Comparison of ENCODE assay signal across 8 cellular contexts in the genomic region with DNA sequence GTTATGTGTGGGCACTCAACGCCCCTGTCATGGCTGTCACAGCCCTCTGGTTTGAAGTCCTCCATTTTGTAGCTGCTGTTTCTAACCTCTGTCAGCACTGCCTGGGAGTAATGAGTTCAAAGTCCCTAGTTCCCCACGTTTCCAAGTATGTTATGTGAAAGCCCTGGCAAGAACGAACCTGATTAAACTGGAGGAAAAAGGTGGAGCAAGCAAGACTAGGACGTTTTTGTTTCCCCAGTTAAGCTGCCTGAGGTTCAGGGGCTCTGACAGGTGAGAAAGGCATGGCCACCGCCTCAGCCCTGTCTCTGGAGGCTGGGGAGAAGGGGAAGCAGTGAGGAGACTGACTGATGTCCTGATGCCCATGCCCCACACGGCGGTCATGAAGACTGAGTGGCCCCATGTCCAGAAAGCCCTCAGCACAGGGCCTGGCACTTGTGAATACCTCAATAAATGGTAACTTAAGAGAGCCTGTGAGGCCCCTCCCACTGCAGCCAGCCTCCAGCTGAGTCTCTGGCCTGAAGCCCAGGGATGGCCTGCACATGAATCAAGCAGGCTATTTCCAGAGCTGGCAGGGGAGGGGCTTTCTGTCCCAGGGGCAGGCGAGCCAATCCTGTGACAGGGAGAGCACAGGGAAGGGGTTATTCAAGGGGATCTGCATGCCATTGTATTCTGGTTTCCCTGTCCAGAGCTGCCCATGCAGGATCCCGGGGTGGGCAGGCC.
DNase-seq lines count a peak whose midpoint lies in the region; ATAC-seq, FAIRE-seq and TF ChIP-seq lines count a peak whose summit lies in the region.

No MANE protein-coding gene starts in this region.

- intact Hi-C loops in mucosa of descending colon (cut with DNase I, micrococcal nuclease): loop anchor here (5.0 kb wide), 2 partner anchors 111 to 116 kb away; no protein-coding TSS in a partner anchor

- POLR2A ChIA-PET in HEK293 (lab: Yijun Ruan, JAX): interaction anchor here (0.6 to 8.9 kb wide), 6 partner anchors 15 to 459 kb away, joined by 3 to 130 read pairs (median 5); a partner anchor contains a TSS

- H3K4me3 ChIP-seq in HEK293 (ENCODE audit: low read depth, low read length): no peak overlapping the region
- H3K4me3 ChIP-seq in esophagus (ENCODE audit: low read depth in 1 of 2, low read length in 2 of 2): no peak overlapping the region
- no peak overlapping the region for H3K4me3 ChIP-seq in mucosa of descending colon

- H3K9me3 ChIP-seq in HEK293 (ENCODE audit: control insufficient read depth, insufficient read depth, low read depth, low read length): no peaks in the 10 kb centered on the region
- no peaks in the 10 kb centered on the region for H3K9me3 ChIP-seq in esophagus (ENCODE audit: control insufficient read depth in 2 of 2, insufficient read depth in 1 of 2, low read depth in 1 of 2, low read length in 1 of 2)
- H3K9me3 ChIP-seq in mucosa of descending colon: no peaks in the 10 kb centered on the region

- H3K4me1 ChIP-seq in HEK293 (ENCODE audit: control insufficient read depth, insufficient read depth, low read length): peaks cover 17% of the 10 kb centered on the region
- peaks cover 7 to 18% of the 10 kb centered on the region in 2 donors for H3K4me1 ChIP-seq in esophagus (ENCODE audit: control insufficient read depth in 2 of 2, insufficient read depth in 2 of 2, low read length in 1 of 2)
- peaks cover 33% of the 10 kb centered on the region for H3K4me1 ChIP-seq in mucosa of descending colon (ENCODE audit: low read depth)

- CTCF ChIA-PET in HEK293 (lab: Yijun Ruan, JAX): interaction anchor here (0.5 to 14.6 kb wide), 17 partner anchors 10 to 164 kb away, joined by 3 to 660 read pairs (median 4); a partner anchor contains a TSS

- ATAC-seq in mucosa of descending colon (peak; percentile 77), HG02759 (IDR thresholded peaks at IDR 0.05; ENCODE audit: unreplicated experiment) (no peak)

- 29 to 41% methylated on average over 9 of the region's 9 CpGs for WGBS in esophagus, 2 donors

- no peaks in the 10 kb centered on the region for H3K27me3 ChIP-seq in esophagus (ENCODE audit: control insufficient read depth in 1 of 2, insufficient read depth in 2 of 2, low read length in 2 of 2)

- peak; percentile 90 for FAIRE-seq in RCC 7860 (lab: Jason Lieb, UNC)

- H3K36me3 ChIP-seq in HEK293 (ENCODE audit: control insufficient read depth in 2 of 2, insufficient read depth in 1 of 2, low read length in 2 of 2) (peaks cover 0 to 29% of the 10 kb centered on the region in 2 experiments; a peak in 1 of 3 replicates), esophagus (ENCODE audit: control insufficient read depth in 2 of 2, insufficient read depth in 2 of 2, low read length in 1 of 2) (peaks cover 0 to 6% of the 10 kb centered on the region in 2 donors), mucosa of descending colon (ENCODE audit: low read depth) (no peaks in the 10 kb centered on the region)

- peak; percentile 80 for DNase-seq in RCC 7860 (ENCODE audit: low spot score)
- peak; percentile 86 to 91 (median 88) for DNase-seq in mucosa of descending colon
- no peak for DNase-seq in AML-193 (lab: John Stamatoyannopoulos, UW)
- DNase-seq in NCI-H1048 (lab: John Stamatoyannopoulos, UW): no peak
- DNase-seq in NOMO-1 treated with dmso at 0.1 percent for 144 hours (lab: John Stamatoyannopoulos, UW; ENCODE audit: unreplicated experiment): no peak

- H3K27ac ChIP-seq in HEK293 (ENCODE audit: extremely low read depth, low read depth, low read length) (no peak overlapping the region), esophagus (ENCODE audit: low read depth in 2 of 2, low read length in 1 of 2) (peak overlapping the region; percentile 60 to 77)

- TF ChIP-seq CTCF in HEK293 (tag by site-specific recombination; IDR thresholded peaks at IDR 0.05): no peak
- TF ChIP-seq CTCF in mucosa of descending colon (IDR thresholded peaks at IDR 0.05): no peak

TF ChIP-seq in HEK293, 187 proteins besides CTCF, POLR2A, EP300 and RAD21 (continues in another document):
- TF ChIP-seq ZNF341 (tag by site-specific recombination; IDR thresholded peaks at IDR 0.05; ENCODE audit: low read depth) (no peak), ZBTB1 (tag by site-specific recombination; IDR thresholded peaks at IDR 0.05) (no peak), ZEB2 (tag by site-specific recombination; IDR thresholded peaks at IDR 0.05) (0 out of 2 replicates have a peak, but pooled peaks have one; percentile 38), ZNF155 (tag by site-specific recombination; IDR thresholded peaks at IDR 0.05) (no peak), TCF7L2 (IDR thresholded peaks at IDR 0.05; ENCODE audit: borderline replicate concordance, low read depth, low read length) (no peak), ZNF140 (tag by site-specific recombination; IDR thresholded peaks at IDR 0.05) (no peak), SP2 (tag by site-specific recombination; IDR thresholded peaks at IDR 0.05) (peak; percentile 60), IKZF3 (tag by site-specific recombination; IDR thresholded peaks at IDR 0.05) (peak; percentile 84), ZNF423 (tag by site-specific recombination; IDR thresholded peaks at IDR 0.05) (no peak), ZNF791 (tag by site-specific recombination; IDR thresholded peaks at IDR 0.05) (no peak), ZXDB (tag by site-specific recombination; IDR thresholded peaks at IDR 0.05) (peak; percentile 68), KLF16 (tag by site-specific recombination; IDR thresholded peaks at IDR 0.05) (no peak), ZNF600 (tag by site-specific recombination; IDR thresholded peaks at IDR 0.05) (no peak), WT1 (tag by site-specific recombination; IDR thresholded peaks at IDR 0.05) (no peak), GLI2 (tag by site-specific recombination; IDR thresholded peaks at IDR 0.05; ENCODE audit: borderline replicate concordance, low read depth) (no peak), ZNF19 (tag by site-specific recombination; IDR thresholded peaks at IDR 0.05; ENCODE audit: low read depth) (no peak)
- TF ChIP-seq, protein P1, sequence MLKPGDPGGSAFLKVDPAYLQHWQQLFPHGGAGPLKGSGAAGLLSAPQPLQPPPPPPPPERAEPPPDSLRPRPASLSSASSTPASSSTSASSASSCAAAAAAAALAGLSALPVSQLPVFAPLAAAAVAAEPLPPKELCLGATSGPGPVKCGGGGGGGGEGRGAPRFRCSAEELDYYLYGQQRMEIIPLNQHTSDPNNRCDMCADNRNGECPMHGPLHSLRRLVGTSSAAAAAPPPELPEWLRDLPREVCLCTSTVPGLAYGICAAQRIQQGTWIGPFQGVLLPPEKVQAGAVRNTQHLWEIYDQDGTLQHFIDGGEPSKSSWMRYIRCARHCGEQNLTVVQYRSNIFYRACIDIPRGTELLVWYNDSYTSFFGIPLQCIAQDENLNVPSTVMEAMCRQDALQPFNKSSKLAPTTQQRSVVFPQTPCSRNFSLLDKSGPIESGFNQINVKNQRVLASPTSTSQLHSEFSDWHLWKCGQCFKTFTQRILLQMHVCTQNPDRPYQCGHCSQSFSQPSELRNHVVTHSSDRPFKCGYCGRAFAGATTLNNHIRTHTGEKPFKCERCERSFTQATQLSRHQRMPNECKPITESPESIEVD (tag by site-specific recombination; IDR thresholded peaks at IDR 0.05): peak; percentile 34; the same call in 1 of the 2 replicates
- TF ChIP-seq, protein P2, sequence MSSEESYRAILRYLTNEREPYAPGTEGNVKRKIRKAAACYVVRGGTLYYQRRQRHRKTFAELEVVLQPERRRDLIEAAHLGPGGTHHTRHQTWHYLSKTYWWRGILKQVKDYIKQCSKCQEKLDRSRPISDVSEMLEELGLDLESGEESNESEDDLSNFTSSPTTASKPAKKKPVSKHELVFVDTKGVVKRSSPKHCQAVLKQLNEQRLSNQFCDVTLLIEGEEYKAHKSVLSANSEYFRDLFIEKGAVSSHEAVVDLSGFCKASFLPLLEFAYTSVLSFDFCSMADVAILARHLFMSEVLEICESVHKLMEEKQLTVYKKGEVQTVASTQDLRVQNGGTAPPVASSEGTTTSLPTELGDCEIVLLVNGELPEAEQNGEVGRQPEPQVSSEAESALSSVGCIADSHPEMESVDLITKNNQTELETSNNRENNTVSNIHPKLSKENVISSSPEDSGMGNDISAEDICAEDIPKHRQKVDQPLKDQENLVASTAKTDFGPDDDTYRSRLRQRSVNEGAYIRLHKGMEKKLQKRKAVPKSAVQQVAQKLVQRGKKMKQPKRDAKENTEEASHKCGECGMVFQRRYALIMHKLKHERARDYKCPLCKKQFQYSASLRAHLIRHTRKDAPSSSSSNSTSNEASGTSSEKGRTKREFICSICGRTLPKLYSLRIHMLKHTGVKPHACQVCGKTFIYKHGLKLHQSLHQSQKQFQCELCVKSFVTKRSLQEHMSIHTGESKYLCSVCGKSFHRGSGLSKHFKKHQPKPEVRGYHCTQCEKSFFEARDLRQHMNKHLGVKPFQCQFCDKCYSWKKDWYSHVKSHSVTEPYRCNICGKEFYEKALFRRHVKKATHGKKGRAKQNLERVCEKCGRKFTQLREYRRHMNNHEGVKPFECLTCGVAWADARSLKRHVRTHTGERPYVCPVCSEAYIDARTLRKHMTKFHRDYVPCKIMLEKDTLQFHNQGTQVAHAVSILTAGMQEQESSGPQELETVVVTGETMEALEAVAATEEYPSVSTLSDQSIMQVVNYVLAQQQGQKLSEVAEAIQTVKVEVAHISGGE (tag by site-specific recombination; conservative IDR thresholded peaks at IDR 0.05; ENCODE audit: low read depth): no peak
- TF ChIP-seq, protein P3, sequence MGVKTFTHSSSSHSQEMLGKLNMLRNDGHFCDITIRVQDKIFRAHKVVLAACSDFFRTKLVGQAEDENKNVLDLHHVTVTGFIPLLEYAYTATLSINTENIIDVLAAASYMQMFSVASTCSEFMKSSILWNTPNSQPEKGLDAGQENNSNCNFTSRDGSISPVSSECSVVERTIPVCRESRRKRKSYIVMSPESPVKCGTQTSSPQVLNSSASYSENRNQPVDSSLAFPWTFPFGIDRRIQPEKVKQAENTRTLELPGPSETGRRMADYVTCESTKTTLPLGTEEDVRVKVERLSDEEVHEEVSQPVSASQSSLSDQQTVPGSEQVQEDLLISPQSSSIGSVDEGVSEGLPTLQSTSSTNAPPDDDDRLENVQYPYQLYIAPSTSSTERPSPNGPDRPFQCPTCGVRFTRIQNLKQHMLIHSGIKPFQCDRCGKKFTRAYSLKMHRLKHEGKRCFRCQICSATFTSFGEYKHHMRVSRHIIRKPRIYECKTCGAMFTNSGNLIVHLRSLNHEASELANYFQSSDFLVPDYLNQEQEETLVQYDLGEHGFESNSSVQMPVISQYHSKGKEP (tag by site-specific recombination; IDR thresholded peaks at IDR 0.05): peak; percentile 53; the same call in 1 of the 2 replicates

Comparison
In these comparisons a context has a peak if more than half of its experiments do, and no peak if none do; other contexts are left out.
1. DNase-seq: peak in RCC 7860 (single experiment) and mucosa of descending colon (3 of 3); none in AML-193 (0 of 2), NCI-H1048 (single experiment) and NOMO-1 treated with dmso at 0.1 percent for 144 hours (single experiment).